In genomic region chr7:7764515-7765138, GRCh38 we compare ENCODE assay signal across 10 cellular contexts. TPM values are rescaled to one million over a fixed set of nuclear protein-coding genes. Genes with fewer than 3 reads are reported as not detected.
A peak's percentile ranks its signal among the peaks of the same experiment; 100 is the strongest.
DNase-seq lines count a peak whose midpoint lies in the region; ATAC-seq and TF ChIP-seq lines count a peak whose summit lies in the region.
"Had no signal": no experiment of that assay in that cellular context is flagged by ENCODE, and none has a peak within 500 bp of the region (broad histone marks: within the 10 kb centered on the region; RNA-seq: fewer than 3 reads in every experiment).

No MANE protein-coding gene starts in this region.

- BruUV-seq in mammary epithelial cell (replicated peaks; lab: Mats Ljungman, UMichigan), result no TSS peak

- peaks cover 12% of the 10 kb centered on the region for H3F3A ChIP-seq in MM.1S (ENCODE audit: insufficient read depth, low read length)

- H3K4me3 Mint-ChIP-seq in activated CD8-positive, alpha-beta memory T cell treated with anti-CD3 and anti-CD28 coated beads, Interleukin-2, amount 10 ng/mL, durations not matched to agents 7 days and 5 days, result no peak overlapping the region

- no peak for ATAC-seq in activated CD8-positive, alpha-beta memory T cell treated with anti-CD3 and anti-CD28 coated beads, Interleukin-2, amount 10 ng/mL, durations not matched to agents 7 days and 5 days
- ATAC-seq in GM21825 (IDR thresholded peaks at IDR 0.05; ENCODE audit: unreplicated experiment) (no peak), GM21515 (IDR thresholded peaks at IDR 0.05; ENCODE audit: unreplicated experiment) (no peak)

- dilution Hi-C loops in mammary epithelial cell (cut with HindIII; ENCODE audit: low sequenced_read_pairs), result no loop called here

- no peak overlapping the region for H3K4me2 ChIP-seq in MM.1S (ENCODE audit: low read depth, low read length)
- H3K4me2 ChIP-seq in mammary epithelial cell (ENCODE audit: insufficient read depth, low read depth, low read length), result no peak overlapping the region

- H3K79me2 ChIP-seq in MM.1S (ENCODE audit: low read length) (no peaks in the 10 kb centered on the region), mammary epithelial cell (ENCODE audit: insufficient read depth, low read length) (no peaks in the 10 kb centered on the region)

- no peaks in the 10 kb centered on the region for H3K36me3 Mint-ChIP-seq in activated CD8-positive, alpha-beta memory T cell treated with anti-CD3 and anti-CD28 coated beads, Interleukin-2, amount 10 ng/mL, durations not matched to agents 7 days and 5 days

- no peaks in the 10 kb centered on the region for H3K27me3 Mint-ChIP-seq in activated CD8-positive, alpha-beta memory T cell treated with anti-CD3 and anti-CD28 coated beads, Interleukin-2, amount 10 ng/mL, durations not matched to agents 7 days and 5 days

- in situ Hi-C loops in mammary epithelial cell (cut with MboI; ENCODE audit: low sequenced_read_pairs in 2 of 2), result loop anchor here (10.0 to 25.0 kb wide), 2 partner anchors 80 to 177 kb away; no protein-coding TSS in a partner anchor

- H3K9ac ChIP-seq in MM.1S (ENCODE audit: low read length) (no peak overlapping the region), mammary epithelial cell (ENCODE audit: insufficient read depth, low read length) (no peak overlapping the region)

- WGBS in mammary epithelial cell (ENCODE audit: low coverage, missing lambda C conversion rate), result 63% methylated on average over 1 of the region's 1 CpG
- WGBS in thymus, result 95% methylated on average over 1 of the region's 1 CpG

- no peaks in the 10 kb centered on the region for H3K27me3 ChIP-seq in MM.1S (replicated peaks; ENCODE audit: insufficient read depth, low read length)
- no peaks in the 10 kb centered on the region for H3K27me3 ChIP-seq in mammary epithelial cell (ENCODE audit: insufficient read depth, low read length)
- no peaks in the 10 kb centered on the region for H3K27me3 ChIP-seq in thymus (ENCODE audit: control insufficient read depth, insufficient read depth)
- H3K27me3 ChIP-seq: brain microvascular endothelial cell had no signal

- H3K4me1 Mint-ChIP-seq in activated CD8-positive, alpha-beta memory T cell treated with anti-CD3 and anti-CD28 coated beads, Interleukin-2, amount 10 ng/mL, durations not matched to agents 7 days and 5 days, result peaks cover 42% of the 10 kb centered on the region

- CTCF ChIA-PET in activated CD8-positive, alpha-beta memory T cell treated with anti-CD3 and anti-CD28 coated beads, Interleukin-2, amount 10 ng/mL, durations not matched to agents 7 days and 5 days (lab: Charles Lee), result interaction anchor here (0.6 to 2.8 kb wide), 19 partner anchors 8 to 440 kb away, joined by 3 to 10 read pairs (median 3); no protein-coding TSS in a partner anchor
- CTCF ChIA-PET in mammary epithelial cell (lab: Charles Lee; ENCODE audit: low non-redundant PET), result interaction anchor here (0.6 kb wide), 1 partner anchor 172 kb away, joined by 4 read pairs; no protein-coding TSS in a partner anchor

- no peaks in the 10 kb centered on the region for H3K9me3 Mint-ChIP-seq in activated CD8-positive, alpha-beta memory T cell treated with anti-CD3 and anti-CD28 coated beads, Interleukin-2, amount 10 ng/mL, durations not matched to agents 7 days and 5 days (ENCODE audit: low read depth)

- H4K20me1 ChIP-seq in MM.1S (ENCODE audit: insufficient read depth, low read length) (no peaks in the 10 kb centered on the region), mammary epithelial cell (ENCODE audit: insufficient read depth, low read length) (no peaks in the 10 kb centered on the region)

- H2AFZ ChIP-seq in MM.1S (ENCODE audit: low read length) (no peak overlapping the region), mammary epithelial cell (ENCODE audit: low read depth, low read length) (no peak overlapping the region)

- no peaks in the 10 kb centered on the region for H3K9me2 ChIP-seq in MM.1S (replicated peaks; ENCODE audit: insufficient read depth, low read length)

- H3K36me3 ChIP-seq in MM.1S (replicated peaks; ENCODE audit: insufficient read depth, low read length), result no peaks in the 10 kb centered on the region
- H3K36me3 ChIP-seq in mammary epithelial cell (ENCODE audit: insufficient read depth, low read length), result no peaks in the 10 kb centered on the region
- no peaks in the 10 kb centered on the region for H3K36me3 ChIP-seq in thymus (ENCODE audit: control insufficient read depth, insufficient read depth)
- H3K36me3 ChIP-seq: brain microvascular endothelial cell had no signal

- no peak for DNase-seq in activated CD8-positive, alpha-beta memory T cell treated with anti-CD3 and anti-CD28 coated beads, Interleukin-2, amount 10 ng/mL, durations not matched to agents 7 days and 5 days
- DNase-seq in activated CD8-positive, alpha-beta memory T cell treated with anti-CD3 and anti-CD28 coated beads for 24 hours, result no peak
- peak; percentile 5 for DNase-seq in MM.1S
- no peak for DNase-seq in mammary epithelial cell
- no peak for DNase-seq in substantia nigra (lab: John Stamatoyannopoulos, UW)
- DNase-seq: brain microvascular endothelial cell, NCI-H524 treated with DMSO at 0.1 percent for 48 hours had no signal

- H3K27ac ChIP-seq in MM.1S (ENCODE audit: low read length) (no peak overlapping the region), mammary epithelial cell (ENCODE audit: insufficient read depth, low read depth, low read length) (peak overlapping the region; percentile 47), thymus (ENCODE audit: low read depth) (peak overlapping the region; percentile 65), substantia nigra (ENCODE audit: low read depth, low read length, poor library complexity, severe bottlenecking) (no peak overlapping the region)
- H3K27ac ChIP-seq: brain microvascular endothelial cell had no signal

- H3K4me1 ChIP-seq in MM.1S (ENCODE audit: low read length), result peaks cover 6% of the 10 kb centered on the region; the same call in 1 of the 2 replicates
- peaks cover 24% of the 10 kb centered on the region for H3K4me1 ChIP-seq in mammary epithelial cell (ENCODE audit: insufficient read depth, low read length)
- peaks cover 15% of the 10 kb centered on the region for H3K4me1 ChIP-seq in thymus (ENCODE audit: control insufficient read depth, insufficient read depth, low read length)

- H3K27ac Mint-ChIP-seq in activated CD8-positive, alpha-beta memory T cell treated with anti-CD3 and anti-CD28 coated beads, Interleukin-2, amount 10 ng/mL, durations not matched to agents 7 days and 5 days, result peak overlapping the region; percentile 53

- TF ChIP-seq CTCF in MM.1S (IDR thresholded peaks at IDR 0.05; ENCODE audit: low read length) (peak; percentile 30), mammary epithelial cell (conservative IDR thresholded peaks at IDR 0.05 in 1 of 2, IDR thresholded peaks at IDR 0.05 in 1 of 2; ENCODE audit: extremely low read depth in 1 of 2, insufficient read depth in 1 of 2, low read depth in 1 of 2, low read length in 2 of 2) (peak in 1 of 2 donors; percentile 7)

- intact Hi-C loops in mammary epithelial cell (cut with micrococcal nuclease), result loop anchor here (5.0 to 10.0 kb wide), 3 partner anchors 200 to 428 kb away; partner anchors contain the start of gene MIOS

- H3K9me3 ChIP-seq in MM.1S (replicated peaks; ENCODE audit: insufficient read depth, low read length) (no peaks in the 10 kb centered on the region), mammary epithelial cell (replicated peaks; ENCODE audit: insufficient read depth, low read length) (no peaks in the 10 kb centered on the region), thymus (ENCODE audit: control insufficient read depth) (no peaks in the 10 kb centered on the region)

- H3K4me3 ChIP-seq in MM.1S (ENCODE audit: low read length) (no peak overlapping the region), mammary epithelial cell (replicated peaks in 1 of 3; ENCODE audit: insufficient read depth in 1 of 3, low read depth in 2 of 3, low read length in 3 of 3) (no peak overlapping the region), thymus (ENCODE audit: low read length) (no peak overlapping the region)

RNA-seq across cellular contexts. Expression of gene RPA3, which starts 46.2 kb away (rescaled TPM):
- total RNA-seq in activated CD8-positive, alpha-beta memory T cell treated with anti-CD3 and anti-CD28 coated beads, Interleukin-2, amount 10 ng/mL, durations not matched to agents 7 days and 5 days, result 100 to 1,000 TPM; 111 to 126 TPM
- total RNA-seq in mammary epithelial cell, result 10 to 100 TPM; 14.3 to 47.9 TPM
- polyA plus RNA-seq in mammary epithelial cell (40.1 TPM), thymus (42.7 TPM)
- polyA minus RNA-seq in mammary epithelial cell, result 14.2 TPM

Comparison
In these comparisons a context has a peak if more than half of its experiments do, and no peak if none do; other contexts are left out.
1. H3K27ac ChIP-seq: peak in mammary epithelial cell (single experiment) and thymus (single experiment); none in MM.1S (single experiment) and substantia nigra (single experiment).